Comparison of ENCODE assay signal across 8 cellular contexts in genomic region chr15:29270169-29270955, GRCh38. TPM values are rescaled to one million over a fixed set of nuclear protein-coding genes. Genes with fewer than 3 reads are reported as not detected.
DNase-seq lines count a peak whose midpoint lies in the region; ATAC-seq and TF ChIP-seq lines count a peak whose summit lies in the region.

No MANE protein-coding gene starts in this region.

- DNase-seq in Caco-2 (no peak), esophagus muscularis mucosa (ENCODE audit: extremely low spot score) (no peak), osteoblast (ENCODE audit: insufficient read length, low spot score, missing footprints) (peak; percentile 58), DMS 273 (lab: John Stamatoyannopoulos, UW; ENCODE audit: unreplicated experiment) (no peak), DMS153 treated with DMSO at 0.1 percent for 48 hours (lab: John Stamatoyannopoulos, UW; ENCODE audit: unreplicated experiment) (no peak)

- H3K4me3 ChIP-seq in Caco-2 (ENCODE audit: low read depth, low read length): peak overlapping the region; percentile 80
- peak overlapping the region; percentile 74 to 90 (median 83) for H3K4me3 ChIP-seq in esophagus muscularis mucosa
- peak overlapping the region; percentile 74 for H3K4me3 ChIP-seq in osteoblast (ENCODE audit: insufficient read depth, low read length)

- TF ChIP-seq POLR2A in esophagus muscularis mucosa (IDR thresholded peaks at IDR 0.05; ENCODE audit: low read depth): no peak

- ATAC-seq in GM19438 (IDR thresholded peaks at IDR 0.05; ENCODE audit: low read depth, unreplicated experiment) (peak; percentile 27), HG03442 (IDR thresholded peaks at IDR 0.05; ENCODE audit: unreplicated experiment) (peak; percentile 26)

- POLR2A ChIA-PET in Caco-2 (lab: Charles Lee): no interaction called here

- intact Hi-C loops in Caco-2 (cut with micrococcal nuclease; ENCODE audit: unreplicated experiment) (no loop called here), esophagus muscularis mucosa (cut with DNase I) (no loop called here)

- H4K20me1 ChIP-seq in osteoblast (ENCODE audit: insufficient read depth, low read length): peaks cover 8% of the 10 kb centered on the region

- H3K79me2 ChIP-seq in osteoblast (ENCODE audit: insufficient read depth, low read length): peaks cover 18% of the 10 kb centered on the region

- peaks cover 12% of the 10 kb centered on the region for H3K36me3 Mint-ChIP-seq in Caco-2 (ENCODE audit: insufficient read depth, unreplicated experiment)

- H3K4me1 Mint-ChIP-seq in Caco-2 (ENCODE audit: low read depth, unreplicated experiment): peaks cover 6% of the 10 kb centered on the region

- peak overlapping the region; percentile 84 for H3K4me2 ChIP-seq in osteoblast (ENCODE audit: insufficient read depth, low read length)

- peak overlapping the region; percentile 97 for H2AFZ ChIP-seq in osteoblast (ENCODE audit: low read length)

- no peaks in the 10 kb centered on the region for H3K9me3 Mint-ChIP-seq in Caco-2 (ENCODE audit: unreplicated experiment)

- peak overlapping the region; percentile 88 for H3K27ac ChIP-seq in VCaP
- H3K27ac ChIP-seq in esophagus muscularis mucosa (replicated peaks in 1 of 4): peak overlapping the region; percentile 92 to 97 (median 94)
- peak overlapping the region; percentile 70 for H3K27ac ChIP-seq in osteoblast (ENCODE audit: low read depth, low read length)

- 2% methylated on average over 8 of the region's 8 CpGs for WGBS in esophagus muscularis mucosa

- H3K27ac Mint-ChIP-seq in Caco-2 (ENCODE audit: unreplicated experiment): peak overlapping the region; percentile 65

- H3K4me1 ChIP-seq in Caco-2 (peaks cover 10% of the 10 kb centered on the region; the same call in 1 of the 2 replicates), esophagus muscularis mucosa (peaks cover 20 to 37% (median 33%) of the 10 kb centered on the region in 4 donors), osteoblast (ENCODE audit: insufficient read depth, low read length) (peaks cover 26% of the 10 kb centered on the region)

- peaks cover 5% of the 10 kb centered on the region for H3K27me3 Mint-ChIP-seq in Caco-2 (ENCODE audit: insufficient read depth, unreplicated experiment)

- TF ChIP-seq CTCF in Caco-2 (IDR thresholded peaks at IDR 0.05; ENCODE audit: insufficient read depth in 1 of 2, low read depth in 1 of 2, low read length in 1 of 2, severe bottlenecking in 1 of 2, unreplicated experiment in 1 of 2) (no peak), VCaP (conservative IDR thresholded peaks at IDR 0.05) (no peak), esophagus muscularis mucosa (IDR thresholded peaks at IDR 0.05) (no peak), osteoblast (IDR thresholded peaks at IDR 0.05; ENCODE audit: extremely low read depth, low read depth, low read length) (no peak)

- no TSS peak for BruUV-seq in Caco-2 (replicated peaks; lab: Mats Ljungman, UMichigan)

- H3K27me3 ChIP-seq in Caco-2 (replicated peaks; ENCODE audit: control insufficient read depth, insufficient read depth, low read length): no peaks in the 10 kb centered on the region
- no peaks in the 10 kb centered on the region for H3K27me3 ChIP-seq in esophagus muscularis mucosa
- no peaks in the 10 kb centered on the region for H3K27me3 ChIP-seq in osteoblast (ENCODE audit: insufficient read depth, low read length)

- H3K9me3 ChIP-seq in Caco-2 (no peaks in the 10 kb centered on the region), esophagus muscularis mucosa (no peaks in the 10 kb centered on the region), osteoblast (ENCODE audit: low read depth, low read length) (no peaks in the 10 kb centered on the region)

- CTCF ChIA-PET in Caco-2 (lab: Charles Lee): no interaction called here

- H3K4me3 Mint-ChIP-seq in Caco-2 (ENCODE audit: unreplicated experiment): peak overlapping the region; percentile 94

- no peak for TF ChIP-seq EP300 in esophagus muscularis mucosa (IDR thresholded peaks at IDR 0.05)

- no peaks in the 10 kb centered on the region; the same call in 1 of the 2 replicates for H3K36me3 ChIP-seq in Caco-2 (ENCODE audit: control insufficient read depth, insufficient read depth, low read length)
- H3K36me3 ChIP-seq in esophagus muscularis mucosa: peaks cover 0 to 2% (median 0%) of the 10 kb centered on the region in 4 donors
- H3K36me3 ChIP-seq in osteoblast (ENCODE audit: insufficient read depth, low read length): no peaks in the 10 kb centered on the region

RNA-seq across cellular contexts. Expression of gene NSMCE3, which starts 0.7 kb away (rescaled TPM):
- total RNA-seq in Caco-2 (2022): 7.0 and 7.8 TPM in 2 replicates
- total RNA-seq in esophagus muscularis mucosa: 10 to 100 TPM in 3 of 4 donors, 1 to 10 TPM in 1; 8.3 to 18.4 (median 15.7) TPM
- total RNA-seq in osteoblast: 9.8 and 10.0 TPM in 2 replicates
